ENCODE assay signal across 9 cellular contexts in the genomic region with DNA sequence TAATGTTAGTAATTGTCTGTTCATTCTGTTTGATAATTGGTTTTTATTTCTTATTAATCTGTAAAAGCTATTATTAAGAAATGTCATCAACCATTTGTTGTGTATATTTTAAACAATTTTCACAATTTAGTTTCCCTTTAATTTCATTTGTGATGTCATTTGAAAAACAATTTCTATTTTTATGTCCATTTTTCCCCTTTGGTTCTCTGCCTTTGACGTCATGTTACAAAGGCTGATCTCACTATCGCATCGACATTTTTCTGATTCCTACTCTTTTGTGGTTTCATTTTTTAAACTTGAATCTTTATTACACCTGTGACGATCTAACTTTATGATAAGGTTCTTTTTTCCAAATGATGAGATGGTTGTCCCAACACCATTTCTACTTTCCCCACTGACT.
"Had no signal": no experiment of that assay in that cellular context is flagged by ENCODE, and none has a peak within 500 bp of the region (broad histone marks: within the 10 kb centered on the region; RNA-seq: fewer than 3 reads in every experiment).

No MANE protein-coding gene starts in this region.

- FAIRE-seq: H1, H54, HTR-8/SVneo had no signal

- H3K4me2 ChIP-seq: GM23338, KMS-11 had no signal

- H3K27ac ChIP-seq: KMS-11 had no signal

- H3K4me3 ChIP-seq: GM23338 had no signal

- ATAC-seq: GM23338 had no signal

- DNase-seq: H9, HCEC 1CT, HFFc6, KBM-7 had no signal
